ENCODE assay signal across 1 cellular context in the genomic region with DNA sequence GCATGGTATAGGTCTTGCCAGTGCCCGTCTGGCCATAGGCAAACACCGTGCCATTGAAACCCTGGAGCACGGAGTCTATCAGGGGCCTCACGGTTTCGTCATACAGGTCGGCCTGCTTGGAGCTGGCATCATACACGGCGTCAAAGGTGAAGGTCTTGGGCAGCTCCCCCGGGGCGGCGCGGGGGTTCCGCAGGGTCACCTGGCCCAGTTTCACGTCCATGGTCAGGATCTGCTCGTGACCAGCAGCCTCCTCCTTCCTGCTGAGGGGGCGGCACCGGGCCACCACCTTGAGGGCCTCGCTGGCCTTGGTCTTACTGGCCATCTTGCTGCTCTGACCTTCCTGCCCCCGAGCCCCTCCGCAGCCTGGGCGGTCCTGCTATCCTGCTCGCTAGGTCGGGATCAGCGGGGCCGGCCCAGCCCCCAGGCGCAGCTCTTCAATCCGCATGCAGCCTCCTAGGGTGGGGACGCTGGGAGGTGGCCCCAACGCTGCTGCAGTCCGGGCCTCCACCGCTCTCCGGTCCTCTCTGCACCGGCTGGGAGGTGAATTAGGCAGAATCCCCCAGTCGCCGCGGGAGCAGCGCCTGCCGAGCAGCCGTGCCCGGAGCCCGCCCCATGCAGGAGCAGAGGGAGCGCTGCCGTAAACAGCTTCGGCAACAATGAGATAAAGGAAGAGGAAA.
TF ChIP-seq lines count a peak whose summit lies in the region.

No MANE protein-coding gene starts in this region.

TF ChIP-seq in HEK293, 187 proteins besides CTCF, POLR2A, EP300 and RAD21 (continued from another document):
- TF ChIP-seq, protein P1, sequence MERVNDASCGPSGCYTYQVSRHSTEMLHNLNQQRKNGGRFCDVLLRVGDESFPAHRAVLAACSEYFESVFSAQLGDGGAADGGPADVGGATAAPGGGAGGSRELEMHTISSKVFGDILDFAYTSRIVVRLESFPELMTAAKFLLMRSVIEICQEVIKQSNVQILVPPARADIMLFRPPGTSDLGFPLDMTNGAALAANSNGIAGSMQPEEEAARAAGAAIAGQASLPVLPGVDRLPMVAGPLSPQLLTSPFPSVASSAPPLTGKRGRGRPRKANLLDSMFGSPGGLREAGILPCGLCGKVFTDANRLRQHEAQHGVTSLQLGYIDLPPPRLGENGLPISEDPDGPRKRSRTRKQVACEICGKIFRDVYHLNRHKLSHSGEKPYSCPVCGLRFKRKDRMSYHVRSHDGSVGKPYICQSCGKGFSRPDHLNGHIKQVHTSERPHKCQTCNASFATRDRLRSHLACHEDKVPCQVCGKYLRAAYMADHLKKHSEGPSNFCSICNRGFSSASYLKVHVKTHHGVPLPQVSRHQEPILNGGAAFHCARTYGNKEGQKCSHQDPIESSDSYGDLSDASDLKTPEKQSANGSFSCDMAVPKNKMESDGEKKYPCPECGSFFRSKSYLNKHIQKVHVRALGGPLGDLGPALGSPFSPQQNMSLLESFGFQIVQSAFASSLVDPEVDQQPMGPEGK (tag by site-specific recombination; IDR thresholded peaks at IDR 0.05), result peak; percentile 37; the same call in 1 of the 2 replicates
- TF ChIP-seq, protein P2, sequence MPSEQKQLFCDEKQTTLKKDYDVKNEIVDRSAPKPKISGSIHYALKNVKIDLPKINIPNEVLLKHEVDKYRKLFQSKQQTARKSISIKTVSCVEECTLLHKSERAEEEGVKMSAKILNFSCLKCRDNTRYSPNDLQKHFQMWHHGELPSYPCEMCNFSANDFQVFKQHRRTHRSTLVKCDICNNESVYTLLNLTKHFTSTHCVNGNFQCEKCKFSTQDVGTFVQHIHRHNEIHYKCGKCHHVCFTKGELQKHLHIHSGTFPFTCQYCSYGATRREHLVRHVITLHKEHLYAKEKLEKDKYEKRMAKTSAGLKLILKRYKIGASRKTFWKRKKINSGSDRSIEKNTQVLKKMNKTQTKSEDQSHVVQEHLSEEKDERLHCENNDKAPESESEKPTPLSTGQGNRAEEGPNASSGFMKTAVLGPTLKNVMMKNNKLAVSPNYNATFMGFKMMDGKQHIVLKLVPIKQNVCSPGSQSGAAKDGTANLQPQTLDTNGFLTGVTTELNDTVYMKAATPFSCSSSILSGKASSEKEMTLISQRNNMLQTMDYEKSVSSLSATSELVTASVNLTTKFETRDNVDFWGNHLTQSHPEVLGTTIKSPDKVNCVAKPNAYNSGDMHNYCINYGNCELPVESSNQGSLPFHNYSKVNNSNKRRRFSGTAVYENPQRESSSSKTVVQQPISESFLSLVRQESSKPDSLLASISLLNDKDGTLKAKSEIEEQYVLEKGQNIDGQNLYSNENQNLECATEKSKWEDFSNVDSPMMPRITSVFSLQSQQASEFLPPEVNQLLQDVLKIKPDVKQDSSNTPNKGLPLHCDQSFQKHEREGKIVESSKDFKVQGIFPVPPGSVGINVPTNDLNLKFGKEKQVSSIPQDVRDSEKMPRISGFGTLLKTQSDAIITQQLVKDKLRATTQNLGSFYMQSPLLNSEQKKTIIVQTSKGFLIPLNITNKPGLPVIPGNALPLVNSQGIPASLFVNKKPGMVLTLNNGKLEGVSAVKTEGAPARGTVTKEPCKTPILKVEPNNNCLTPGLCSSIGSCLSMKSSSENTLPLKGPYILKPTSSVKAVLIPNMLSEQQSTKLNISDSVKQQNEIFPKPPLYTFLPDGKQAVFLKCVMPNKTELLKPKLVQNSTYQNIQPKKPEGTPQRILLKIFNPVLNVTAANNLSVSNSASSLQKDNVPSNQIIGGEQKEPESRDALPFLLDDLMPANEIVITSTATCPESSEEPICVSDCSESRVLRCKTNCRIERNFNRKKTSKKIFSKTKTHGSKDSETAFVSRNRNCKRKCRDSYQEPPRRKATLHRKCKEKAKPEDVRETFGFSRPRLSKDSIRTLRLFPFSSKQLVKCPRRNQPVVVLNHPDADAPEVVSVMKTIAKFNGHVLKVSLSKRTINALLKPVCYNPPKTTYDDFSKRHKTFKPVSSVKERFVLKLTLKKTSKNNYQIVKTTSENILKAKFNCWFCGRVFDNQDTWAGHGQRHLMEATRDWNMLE (tag by site-specific recombination; conservative IDR thresholded peaks at IDR 0.05; ENCODE audit: low read depth), result no peak
TF ChIP-seq in HEK293: peak in this region for 10.
